In genomic region chr11:118933486-118933885, GRCh38 we compare ENCODE assay signal across 1 cellular context.
TF ChIP-seq lines count a peak whose summit lies in the region.

No MANE protein-coding gene starts in this region.

TF ChIP-seq in HepG2, 621 proteins besides CTCF, POLR2A, EP300 and RAD21:
- TF ChIP-seq SRSF1 (optimal IDR thresholded peaks at IDR 0.05; ENCODE audit: low read depth, low read length) (no peak), ZNF766 (CRISPR knock-in tag; IDR thresholded peaks at IDR 0.05; ENCODE audit: borderline replicate concordance) (no peak), ZNF34 (CRISPR knock-in tag; IDR thresholded peaks at IDR 0.05; ENCODE audit: borderline replicate concordance) (no peak), ZNF124 (CRISPR knock-in tag; IDR thresholded peaks at IDR 0.05) (no peak), CREM (IDR thresholded peaks at IDR 0.05) (no peak), CREM (CRISPR knock-in tag; IDR thresholded peaks at IDR 0.05) (no peak), TGIF2 (CRISPR knock-in tag; IDR thresholded peaks at IDR 0.05) (no peak), ETS1 (CRISPR knock-in tag; IDR thresholded peaks at IDR 0.05) (no peak), THAP8 (CRISPR knock-in tag; IDR thresholded peaks at IDR 0.05; ENCODE audit: borderline replicate concordance) (no peak), MBD4 (IDR thresholded peaks at IDR 0.05; ENCODE audit: borderline replicate concordance, low read length) (no peak), ZNF18 (CRISPR knock-in tag; IDR thresholded peaks at IDR 0.05; ENCODE audit: insufficient replicate concordance) (no peak), JARID2 (CRISPR knock-in tag; IDR thresholded peaks at IDR 0.05; ENCODE audit: insufficient replicate concordance) (no peak), NCOA5 (CRISPR knock-in tag; IDR thresholded peaks at IDR 0.05) (no peak)
